Comparison of ENCODE assay signal across 1 cellular context in the genomic region with DNA sequence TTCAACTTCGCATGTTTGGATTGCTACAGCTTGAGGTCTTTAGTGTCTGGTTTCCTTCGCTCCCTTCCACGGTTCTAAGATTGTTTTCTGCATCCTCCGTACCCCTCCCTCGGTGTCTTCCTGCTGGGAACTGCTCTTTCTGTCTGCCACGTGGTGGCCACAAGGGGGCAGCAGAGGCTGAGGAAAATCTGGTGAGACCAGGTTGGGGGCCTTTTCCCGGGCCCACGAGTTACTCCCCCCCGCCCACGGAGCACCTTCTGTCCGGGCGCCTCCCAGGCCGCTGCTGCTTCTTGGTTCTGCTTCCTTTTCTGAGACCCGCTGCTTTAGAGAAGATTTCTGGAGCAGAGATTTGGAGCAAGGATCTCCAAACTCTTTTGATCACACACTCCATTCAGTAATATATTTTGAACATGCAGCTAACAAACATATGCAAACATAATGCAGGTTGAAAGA.
TF ChIP-seq lines count a peak whose summit lies in the region.

No MANE protein-coding gene starts in this region.

TF ChIP-seq in A549, 52 proteins besides CTCF, POLR2A, EP300 and RAD21 (continued from another document):
- TF ChIP-seq, protein P1, sequence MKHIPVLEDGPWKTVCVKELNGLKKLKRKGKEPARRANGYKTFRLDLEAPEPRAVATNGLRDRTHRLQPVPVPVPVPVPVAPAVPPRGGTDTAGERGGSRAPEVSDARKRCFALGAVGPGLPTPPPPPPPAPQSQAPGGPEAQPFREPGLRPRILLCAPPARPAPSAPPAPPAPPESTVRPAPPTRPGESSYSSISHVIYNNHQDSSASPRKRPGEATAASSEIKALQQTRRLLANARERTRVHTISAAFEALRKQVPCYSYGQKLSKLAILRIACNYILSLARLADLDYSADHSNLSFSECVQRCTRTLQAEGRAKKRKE (CRISPR knock-in tag; IDR thresholded peaks at IDR 0.05; ENCODE audit: low read depth): no peak
- TF ChIP-seq FOXS1 (CRISPR knock-in tag; IDR thresholded peaks at IDR 0.05): no peak
- TF ChIP-seq, protein P2, sequence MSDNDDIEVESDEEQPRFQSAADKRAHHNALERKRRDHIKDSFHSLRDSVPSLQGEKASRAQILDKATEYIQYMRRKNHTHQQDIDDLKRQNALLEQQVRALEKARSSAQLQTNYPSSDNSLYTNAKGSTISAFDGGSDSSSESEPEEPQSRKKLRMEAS (IDR thresholded peaks at IDR 0.05): peak; percentile 57
